8 cellular contexts compared by ENCODE assay signal in genomic region chrX:134373736-134374135, GRCh38. TPM values are rescaled to one million over a fixed set of nuclear protein-coding genes. Genes with fewer than 3 reads are reported as not detected.
DNase-seq lines count a peak whose midpoint lies in the region; ATAC-seq, FAIRE-seq and TF ChIP-seq lines count a peak whose summit lies in the region.

No MANE protein-coding gene starts in this region.

- TF ChIP-seq CTCF in RWPE1 (conservative IDR thresholded peaks at IDR 0.05; ENCODE audit: low read depth) = no peak
- no peak for TF ChIP-seq CTCF in esophagus squamous epithelium (IDR thresholded peaks at IDR 0.05)
- TF ChIP-seq CTCF in psoas muscle (IDR thresholded peaks at IDR 0.05) = no peak

- H3K27ac ChIP-seq in RWPE1 (peak overlapping the region; percentile 89), esophagus squamous epithelium (peak overlapping the region; percentile 87 to 95 (median 92)), psoas muscle (peak overlapping the region; percentile 87)

- H3K4me1 ChIP-seq in esophagus squamous epithelium (peaks cover 0 to 20% (median 0%) of the 10 kb centered on the region in 3 donors), psoas muscle (peaks cover 3% of the 10 kb centered on the region)

- CTCF ChIA-PET in RWPE1 (lab: Yijun Ruan, JAX) = no interaction called here

- DNase-seq in GM12892 (ENCODE audit: insufficient read length) (no peak), RWPE1 (ENCODE audit: low spot score) (no peak), esophagus squamous epithelium (lab: John Stamatoyannopoulos, UW) (no peak), psoas muscle (no peak), HCEC 1CT (no peak), NCI-H2081 treated with DMSO at 0.1 percent for 48 hours (lab: John Stamatoyannopoulos, UW) (no peak)
- no peak for DNase-seq in stimulated activated CD4-positive, alpha-beta T cell treated with anti-CD3 and anti-CD28 coated beads, Interleukin-4, amount 100 ng/mL, for 1 hour

- TF ChIP-seq POLR2A in GM12892 (IDR thresholded peaks at IDR 0.05; ENCODE audit: low read depth, low read length) (no peak), esophagus squamous epithelium (IDR thresholded peaks at IDR 0.05) (no peak)

- no peaks in the 10 kb centered on the region for H3K36me3 ChIP-seq in esophagus squamous epithelium
- no peaks in the 10 kb centered on the region for H3K36me3 ChIP-seq in psoas muscle (ENCODE audit: insufficient read depth in 1 of 2, low read depth in 1 of 2)

- ATAC-seq in psoas muscle (no peak), HG03159 (IDR thresholded peaks at IDR 0.05; ENCODE audit: unreplicated experiment) (no peak)

- H3K9me3 ChIP-seq in esophagus squamous epithelium (no peaks in the 10 kb centered on the region), psoas muscle (no peaks in the 10 kb centered on the region)

- H3K4me3 ChIP-seq in esophagus squamous epithelium (peak overlapping the region; percentile 73 to 75 (median 74)), psoas muscle (peak overlapping the region; percentile 83)

- FAIRE-seq in GM12892 (lab: Jason Lieb, UNC) = peak; percentile 38

- WGBS in esophagus squamous epithelium, 2 donors = 1 to 23% methylated on average over 8 of the region's 8 CpGs
- 0 to 30% (median 0%) methylated on average over 8 of the region's 8 CpGs for WGBS in psoas muscle, 3 donors

- intact Hi-C loops in esophagus squamous epithelium (cut with DNase I) = no loop called here
- intact Hi-C loops in psoas muscle (cut with DNase I) = no loop called here

- H3K27me3 ChIP-seq in esophagus squamous epithelium = no peaks in the 10 kb centered on the region
- H3K27me3 ChIP-seq in psoas muscle (ENCODE audit: insufficient read depth in 3 of 3, low read length in 2 of 3) = no peaks in the 10 kb centered on the region

- POLR2A ChIA-PET in RWPE1 (lab: Yijun Ruan, JAX; ENCODE audit: low non-redundant PET) = no interaction called here

RNA-seq across cellular contexts. Expression of gene PHF6, which starts 0.6 kb away (rescaled TPM):
- 33.0 TPM for polyA plus RNA-seq in GM12892 (2012; ENCODE audit: missing spikeins)
- total RNA-seq in esophagus squamous epithelium (10 to 100 TPM; 12.3 to 16.0 (median 13.6) TPM), psoas muscle (1 to 10 TPM; 6.1 to 8.7 (median 6.7) TPM)
- polyA plus RNA-seq in psoas muscle = 1 to 10 TPM; 3.5 to 9.1 (median 4.9) TPM
